2 cellular contexts compared by ENCODE assay signal in genomic region chr4:42278709-42279324, GRCh38.
TF ChIP-seq lines count a peak whose summit lies in the region.

No MANE protein-coding gene starts in this region.

TF ChIP-seq in HepG2, 621 proteins besides CTCF, POLR2A, EP300 and RAD21:
- no peak for TF ChIP-seq ATF7 (IDR thresholded peaks at IDR 0.05)
- no peak for TF ChIP-seq ATF7 (CRISPR knock-in tag; IDR thresholded peaks at IDR 0.05)
- no peak for TF ChIP-seq ARID2 (CRISPR knock-in tag; IDR thresholded peaks at IDR 0.05; ENCODE audit: borderline replicate concordance)
- TF ChIP-seq XRCC5 (optimal IDR thresholded peaks at IDR 0.05; ENCODE audit: low read length), result no peak

TF ChIP-seq in IMR-90, 13 proteins besides CTCF, POLR2A, EP300 and RAD21:
- TF ChIP-seq CEBPB (IDR thresholded peaks at IDR 0.05; ENCODE audit: low read depth, low read length) (0 out of 2 replicates have a peak, but pooled peaks have one; percentile 15), SMC3 (IDR thresholded peaks at IDR 0.05; ENCODE audit: low read depth, low read length) (no peak)
